Comparison of ENCODE assay signal across 8 cellular contexts in genomic region chr6:4135665-4136353, GRCh38. TPM values are rescaled to one million over a fixed set of nuclear protein-coding genes. Genes with fewer than 3 reads are reported as not detected.
A peak's percentile ranks its signal among the peaks of the same experiment; 100 is the strongest.
DNase-seq lines count a peak whose midpoint lies in the region; ATAC-seq, FAIRE-seq and TF ChIP-seq lines count a peak whose summit lies in the region.

No MANE protein-coding gene starts in this region.

- no peak for TF ChIP-seq CTCF in AG09319 (IDR thresholded peaks at IDR 0.05; ENCODE audit: low read depth, low read length)
- no peak for TF ChIP-seq CTCF in keratinocyte (optimal IDR thresholded peaks at IDR 0.05 in 1 of 3, IDR thresholded peaks at IDR 0.05 in 1 of 3, conservative IDR thresholded peaks at IDR 0.05 in 1 of 3; ENCODE audit: extremely low read depth in 1 of 3, insufficient read depth in 2 of 3, low read length in 3 of 3)

- dilution Hi-C loops in keratinocyte (cut with MboI; ENCODE audit: extremely low pct_ligation_motif_present, low sequenced_read_pairs): no loop called here

- H3K27me3 ChIP-seq in keratinocyte (ENCODE audit: control insufficient read depth, extremely low read depth, insufficient read depth, low read length): no peaks in the 10 kb centered on the region

- peak overlapping the region; percentile 59 for H3K9ac ChIP-seq in keratinocyte (ENCODE audit: control insufficient read depth, extremely low read depth, insufficient read depth, low read length)

- H3K4me3 ChIP-seq in keratinocyte (ENCODE audit: control insufficient read depth in 2 of 3, extremely low read depth in 1 of 3, insufficient read depth in 2 of 3, low read depth in 1 of 3, low read length in 3 of 3): peak overlapping the region; percentile 55 to 77 (median 62)

- H3K9me3 ChIP-seq in keratinocyte (ENCODE audit: control insufficient read depth, low read depth, low read length): no peaks in the 10 kb centered on the region

- ATAC-seq in GM19035 (IDR thresholded peaks at IDR 0.05; ENCODE audit: unreplicated experiment) (peak; percentile 69), HG03280 (IDR thresholded peaks at IDR 0.05; ENCODE audit: unreplicated experiment) (peak; percentile 76)

- FAIRE-seq in keratinocyte (lab: Jason Lieb, UNC): no peak

- H4K20me1 ChIP-seq in keratinocyte (ENCODE audit: control insufficient read depth, extremely low read depth, insufficient read depth, low read length): no peaks in the 10 kb centered on the region

- H3K4me2 ChIP-seq in keratinocyte (ENCODE audit: control insufficient read depth, extremely low read depth, insufficient read depth, low read depth, low read length): peak overlapping the region; percentile 65

- peaks cover 8% of the 10 kb centered on the region for H3K79me2 ChIP-seq in keratinocyte (ENCODE audit: control insufficient read depth, insufficient read depth, low read length)

- H3K9me1 ChIP-seq in keratinocyte (ENCODE audit: control insufficient read depth, extremely low read depth, insufficient read depth, low read length): no peaks in the 10 kb centered on the region

- peaks cover 3 to 7% of the 10 kb centered on the region in 2 experiments for H3K36me3 ChIP-seq in keratinocyte (ENCODE audit: control insufficient read depth in 2 of 2, extremely low read depth in 1 of 2, insufficient read depth in 2 of 2, low read length in 2 of 2)

- peaks cover 13% of the 10 kb centered on the region for H3K4me1 ChIP-seq in keratinocyte (ENCODE audit: control insufficient read depth, extremely low read depth, insufficient read depth, low read length)

- DNase-seq in AG09319 (ENCODE audit: extremely low read depth, low read depth) (peak; percentile 93), NCI-H446 (lab: John Stamatoyannopoulos, UW) (peak; percentile 70 to 94), cerebellar cortex (ENCODE audit: low spot score) (peak; percentile 92), keratinocyte (ENCODE audit: low read depth, low spot score) (peak; percentile 38)
- peak; percentile 86 for DNase-seq in activated CD4-positive, CD25-positive, alpha-beta regulatory T cell treated with anti-CD3 and anti-CD28 coated beads, Interleukin-2, amount 50 U/mL, for 72 hours
- peak; percentile 97 for DNase-seq in stimulated activated CD4-positive, alpha-beta T cell treated with anti-CD3 and anti-CD28 coated beads, Interleukin-12 subunit alpha, Interleukin-12 subunit beta, amount 100 ng/mL, for 4 hours

- H2AFZ ChIP-seq in keratinocyte (ENCODE audit: control insufficient read depth, low read length): peak overlapping the region; percentile 39

- peak overlapping the region; percentile 21 for H3K27ac ChIP-seq in keratinocyte (ENCODE audit: control insufficient read depth, insufficient read depth, low read length)

RNA-seq across cellular contexts. Expression of gene ECI2, which starts 0.4 kb away (rescaled TPM):
- 22.5 to 54.9 TPM (median 41.6 TPM) in 3 replicates for polyA plus RNA-seq in keratinocyte
- 16.1 TPM for polyA plus RNA-seq in keratinocyte (2011; ENCODE audit: low read depth)
- 38.5 and 51.0 TPM in 2 replicates for polyA plus RNA-seq in keratinocyte (2011; cell fraction: cytosol; rRNA removed)
- polyA plus RNA-seq in keratinocyte (2011; cell fraction: nucleus; rRNA removed): 35.8 and 36.5 TPM in 2 replicates
- polyA plus RNA-seq in keratinocyte (2012; ENCODE audit: low replicate concordance): 16.8 and 70.6 TPM in 2 replicates
- 12.3 to 56.7 TPM (median 52.8 TPM) in 3 replicates for polyA minus RNA-seq in keratinocyte
- polyA minus RNA-seq in keratinocyte (2011; cell fraction: cytosol; rRNA and poly(A)+ RNA removed): 21.7 TPM
- polyA minus RNA-seq in keratinocyte (2011; cell fraction: nucleus; rRNA and poly(A)+ RNA removed): 9.0 and 23.5 TPM in 2 replicates

RNA-seq across cellular contexts. Expression of gene FAM217A, which starts 56.9 kb away (rescaled TPM):
- polyA plus RNA-seq in keratinocyte: not detected in 3 replicates
- not detected for polyA plus RNA-seq in keratinocyte (2011; ENCODE audit: low read depth)
- not detected in 2 replicates for polyA plus RNA-seq in keratinocyte (2011; cell fraction: cytosol; rRNA removed)
- polyA plus RNA-seq in keratinocyte (2011; cell fraction: nucleus; rRNA removed): not detected in 2 replicates
- polyA plus RNA-seq in keratinocyte (2012; ENCODE audit: low replicate concordance): not detected in 2 replicates
- not detected in 3 replicates for polyA minus RNA-seq in keratinocyte
- polyA minus RNA-seq in keratinocyte (2011; cell fraction: cytosol; rRNA and poly(A)+ RNA removed): not detected
- not detected in 2 replicates for polyA minus RNA-seq in keratinocyte (2011; cell fraction: nucleus; rRNA and poly(A)+ RNA removed)

Comparison
In these comparisons a context has a peak if more than half of its experiments do, and no peak if none do; other contexts are left out.
1. Peak in every context shown above with its lines: DNase-seq, ATAC-seq, H3K4me3 ChIP-seq and H3K27ac ChIP-seq.
2. DNase-seq: peak in every context shown above with its lines; median percentile 97 in stimulated activated CD4-positive, alpha-beta T cell treated with anti-CD3 and anti-CD28 coated beads, Interleukin-12 subunit alpha, Interleukin-12 subunit beta, amount 100 ng/mL, for 4 hours; 93 in AG09319; 92 in cerebellar cortex; 86 in activated CD4-positive, CD25-positive, alpha-beta regulatory T cell treated with anti-CD3 and anti-CD28 coated beads, Interleukin-2, amount 50 U/mL, for 72 hours; 82 in NCI-H446; 38 in keratinocyte.